ENCODE assay signal across 15 cellular contexts in the genomic region with DNA sequence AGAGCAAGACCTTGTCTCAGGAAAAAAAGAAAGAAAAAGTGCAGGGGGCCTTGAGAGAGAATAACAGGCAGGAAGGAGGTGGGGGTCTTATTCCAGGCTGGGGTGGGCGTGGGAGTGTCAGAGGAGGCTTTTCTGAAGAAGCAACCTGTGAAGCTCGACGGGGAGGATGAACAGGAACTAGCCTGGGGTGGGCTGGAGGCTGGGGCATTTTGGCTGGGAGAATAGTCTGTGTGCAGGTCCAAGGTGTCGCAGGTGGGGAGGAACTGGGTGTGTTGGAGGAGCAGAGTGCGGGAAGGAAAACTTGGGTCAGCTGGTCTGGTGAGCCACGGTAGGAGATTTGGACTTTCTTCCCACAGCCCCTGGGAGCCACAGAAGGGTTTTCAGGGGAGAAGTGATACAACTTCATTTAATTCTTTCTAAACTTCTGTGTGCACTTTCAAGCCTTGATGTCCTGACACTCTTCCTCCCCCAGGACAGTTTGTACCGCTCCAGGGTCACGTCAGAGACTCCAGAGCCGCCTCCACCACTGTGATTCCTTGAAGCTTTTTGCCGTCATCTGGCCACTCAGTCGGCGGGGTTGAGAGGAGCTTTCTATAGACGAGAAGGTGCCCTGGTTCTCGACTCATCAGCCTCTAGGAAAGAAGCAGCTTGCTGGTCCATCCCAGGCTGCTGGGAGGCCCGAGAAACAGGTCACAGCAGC.
DNase-seq lines count a peak whose midpoint lies in the region; ATAC-seq and TF ChIP-seq lines count a peak whose summit lies in the region.
"Had no signal": no experiment of that assay in that cellular context is flagged by ENCODE, and none has a peak within 500 bp of the region (broad histone marks: within the 10 kb centered on the region; RNA-seq: fewer than 3 reads in every experiment).

No MANE protein-coding gene starts in this region.

- H3K27me3 Mint-ChIP-seq in stimulated activated naive CD8-positive, alpha-beta T cell treated with anti-CD3 and anti-CD28 coated beads, Interleukin-15, Interleukin-2, amounts not matched to agents 100 ng/mL and 50 ng/mL, for 24 hours = no peaks in the 10 kb centered on the region
- peaks cover 8% of the 10 kb centered on the region for H3K27me3 Mint-ChIP-seq in endothelial cell (ENCODE audit: unreplicated experiment)

- H3K27me3 ChIP-seq in hepatocyte = no peaks in the 10 kb centered on the region
- no peaks in the 10 kb centered on the region for H3K27me3 ChIP-seq in PC-3 (ENCODE audit: low read length)
- H3K27me3 ChIP-seq: adrenal gland, pancreas had no signal

- peak overlapping the region; percentile 13; the same call in 1 of the 2 replicates for H3K27ac ChIP-seq in RWPE1
- no peak overlapping the region for H3K27ac ChIP-seq in hepatocyte
- no peak overlapping the region for H3K27ac ChIP-seq in PC-3 (ENCODE audit: low read length)
- H3K27ac ChIP-seq: adrenal gland, pancreas had no signal

- H3K79me2 ChIP-seq in hepatocyte = peaks cover 10% of the 10 kb centered on the region
- H3K79me2 ChIP-seq in PC-3 (ENCODE audit: low read length) = peaks cover 28% of the 10 kb centered on the region

- no peaks in the 10 kb centered on the region for H3K4me1 ChIP-seq in hepatocyte (ENCODE audit: insufficient read depth)
- H3K4me1 ChIP-seq in PC-3 (ENCODE audit: insufficient read depth, low read length) = peaks cover under 1% of the 10 kb centered on the region; the same call in 1 of the 2 replicates
- H3K4me1 ChIP-seq: adrenal gland, pancreas had no signal

- intact Hi-C loops in PC-3 (cut with micrococcal nuclease) = no loop called here

- no peak for ATAC-seq in stimulated activated naive CD8-positive, alpha-beta T cell treated with anti-CD3 and anti-CD28 coated beads, Interleukin-15, Interleukin-2, amounts not matched to agents 100 U/mL and 50 U/mL, for 24 hours
- ATAC-seq in PC-3 = no peak
- ATAC-seq: pancreas had no signal

- H3K4me3 ChIP-seq in hepatocyte = no peak overlapping the region
- H3K4me3 ChIP-seq in PC-3 (ENCODE audit: low read length) = no peak overlapping the region
- H3K4me3 ChIP-seq: adrenal gland, pancreas had no signal

- H3K9me3 ChIP-seq in hepatocyte (ENCODE audit: low read depth) = peaks cover 5% of the 10 kb centered on the region
- H3K9me3 ChIP-seq in PC-3 (ENCODE audit: low read length) = peaks cover 4% of the 10 kb centered on the region; the same call in 1 of the 2 replicates
- H3K9me3 ChIP-seq: adrenal gland, pancreas had no signal

- POLR2A ChIA-PET in RWPE1 (lab: Yijun Ruan, JAX; ENCODE audit: low non-redundant PET) = no interaction called here
- POLR2A ChIA-PET in PC-3 (lab: Charles Lee; ENCODE audit: unreplicated experiment) = interaction anchor here (0.6 kb wide), 1 partner anchor 129 kb away, joined by 4 read pairs; no protein-coding TSS in a partner anchor

- no peaks in the 10 kb centered on the region for H3F3A ChIP-seq in PC-3 (ENCODE audit: low read length, unreplicated experiment)

- H2AFZ ChIP-seq in hepatocyte = no peak overlapping the region
- H2AFZ ChIP-seq in PC-3 (ENCODE audit: low read length) = no peak overlapping the region

- H4K20me1 ChIP-seq in hepatocyte (ENCODE audit: insufficient read depth, poor library complexity, severe bottlenecking) (no peaks in the 10 kb centered on the region), PC-3 (ENCODE audit: low read length) (no peaks in the 10 kb centered on the region)

- no peak for DNase-seq in stimulated activated naive CD8-positive, alpha-beta T cell treated with anti-CD3 and anti-CD28 coated beads, Interleukin-15, Interleukin-2, amounts not matched to agents 100 U/mL and 50 U/mL, for 24 hours
- no peak for DNase-seq in RWPE1 (ENCODE audit: low spot score)
- DNase-seq in endothelial cell (ENCODE audit: low spot score) = no peak
- DNase-seq in hepatocyte (ENCODE audit: low spot score) = no peak
- DNase-seq in HPDE6-E6E7 (ENCODE audit: extremely low spot score) = no peak
- no peak for DNase-seq in PC-3
- DNase-seq in NCI-H1436 treated with DMSO at 0.1 percent for 48 hours (lab: John Stamatoyannopoulos, UW) = no peak
- DNase-seq: adrenal gland, DMS 273 treated with DMSO at 0.1 percent for 48 hours, islet precursor cell, midbrain, pancreas, SHP77 treated with DMSO at 0.1 percent for 48 hours, small intestine had no signal

- H3K9ac ChIP-seq in PC-3 (ENCODE audit: low read length) = no peak overlapping the region

- CTCF ChIA-PET in RWPE1 (lab: Yijun Ruan, JAX) = no interaction called here
- CTCF ChIA-PET in PC-3 (lab: Charles Lee) = no interaction called here

- no TSS peak for BruUV-seq in PC-3 (replicated peaks; lab: Mats Ljungman, UMichigan)

- H3K27ac Mint-ChIP-seq in stimulated activated naive CD8-positive, alpha-beta T cell treated with anti-CD3 and anti-CD28 coated beads, Interleukin-15, Interleukin-2, amounts not matched to agents 100 ng/mL and 50 ng/mL, for 24 hours = peak overlapping the region; percentile 95
- H3K27ac Mint-ChIP-seq in endothelial cell (ENCODE audit: unreplicated experiment) = peak overlapping the region; percentile 58

- H3K4me3 Mint-ChIP-seq in stimulated activated naive CD8-positive, alpha-beta T cell treated with anti-CD3 and anti-CD28 coated beads, Interleukin-15, Interleukin-2, amounts not matched to agents 100 ng/mL and 50 ng/mL, for 24 hours = no peak overlapping the region
- H3K4me3 Mint-ChIP-seq in endothelial cell (ENCODE audit: unreplicated experiment) = no peak overlapping the region

- no peak overlapping the region for H3K4me2 ChIP-seq in hepatocyte
- H3K4me2 ChIP-seq in PC-3 (ENCODE audit: low read length) = no peak overlapping the region

- H3K36me3 ChIP-seq in hepatocyte (replicated peaks; ENCODE audit: insufficient read depth, low read depth) = no peaks in the 10 kb centered on the region
- H3K36me3 ChIP-seq in PC-3 (ENCODE audit: low read depth, low read length) = peaks cover 5% of the 10 kb centered on the region; the same call in 1 of the 2 replicates
- H3K36me3 ChIP-seq: adrenal gland, pancreas had no signal

- no peaks in the 10 kb centered on the region for H3K9me3 Mint-ChIP-seq in stimulated activated naive CD8-positive, alpha-beta T cell treated with anti-CD3 and anti-CD28 coated beads, Interleukin-15, Interleukin-2, amounts not matched to agents 100 ng/mL and 50 ng/mL, for 24 hours
- H3K9me3 Mint-ChIP-seq in endothelial cell (ENCODE audit: unreplicated experiment) = no peaks in the 10 kb centered on the region

- peaks cover 60% of the 10 kb centered on the region for H3K4me1 Mint-ChIP-seq in stimulated activated naive CD8-positive, alpha-beta T cell treated with anti-CD3 and anti-CD28 coated beads, Interleukin-15, Interleukin-2, amounts not matched to agents 100 ng/mL and 50 ng/mL, for 24 hours (ENCODE audit: low read depth)
- H3K4me1 Mint-ChIP-seq in endothelial cell (ENCODE audit: unreplicated experiment) = peaks cover 38% of the 10 kb centered on the region

- no peaks in the 10 kb centered on the region for H3K36me3 Mint-ChIP-seq in stimulated activated naive CD8-positive, alpha-beta T cell treated with anti-CD3 and anti-CD28 coated beads, Interleukin-15, Interleukin-2, amounts not matched to agents 100 ng/mL and 50 ng/mL, for 24 hours (ENCODE audit: low read depth)
- H3K36me3 Mint-ChIP-seq in endothelial cell (ENCODE audit: low read depth, unreplicated experiment) = peaks cover 22% of the 10 kb centered on the region

- 91% methylated on average over 15 of the region's 15 CpGs for WGBS in hepatocyte (ENCODE audit: low lambda C conversion rate, missing lambda C conversion rate)

- H3K9me2 ChIP-seq in hepatocyte (replicated peaks; ENCODE audit: insufficient read depth) (no peaks in the 10 kb centered on the region), PC-3 (replicated peaks; ENCODE audit: low read length) (no peaks in the 10 kb centered on the region)

- TF ChIP-seq CTCF in RWPE1 (conservative IDR thresholded peaks at IDR 0.05; ENCODE audit: low read depth) (no peak), endothelial cell (IDR thresholded peaks at IDR 0.05; ENCODE audit: unreplicated experiment) (no peak), hepatocyte (IDR thresholded peaks at IDR 0.05; ENCODE audit: poor library complexity) (no peak), PC-3 (conservative IDR thresholded peaks at IDR 0.05; ENCODE audit: low read depth, low read length) (no peak)
